In genomic region chr4:140652601-140653000, GRCh38 we compare ENCODE assay signal across 23 cellular contexts.
"Had no signal": no experiment of that assay in that cellular context is flagged by ENCODE, and none has a peak within 500 bp of the region (broad histone marks: within the 10 kb centered on the region; RNA-seq: fewer than 3 reads in every experiment).

No MANE protein-coding gene starts in this region.

- H3K9me3 Mint-ChIP-seq: activated naive CD8-positive, alpha-beta T cell treated with anti-CD3 and anti-CD28 coated beads for 36 hours; activated T-cell treated with anti-CD3 and anti-CD28 coated beads, Interleukin-2, amount 50 U/mL, for 4 hours; activated T-helper 2 cell treated with anti-CD3 and anti-CD28 coated beads, Interferon-gamma antibody, Interleukin-2, Interleukin-4, amounts not matched to agents 10 μg/mL and 5 μg/mL and 100 μg/mL, durations not matched to agents 14 hours and 24 hours and 36 hours; natural killer cell treated with Interleukin-12 subunit alpha and Interleukin-12 subunit beta and Interleukin-15 and Interleukin-18, amount 100 ng/mL, for 72 hours; T-helper 1 cell treated with Interleukin-12 subunit alpha and Interleukin-12 subunit beta and Interleukin-4 antibody, amounts not matched to agents 30 μg/mL and 1 μg/mL, for 36 hours; WTC11 had no signal

- H3K9me3 ChIP-seq: breast epithelium, left lung, testis, vagina had no signal

- H3K27ac ChIP-seq: left lung, testis, vagina had no signal

- H3K4me3 ChIP-seq: breast epithelium, coronary artery, left lung, lung, testis, vagina had no signal

- ATAC-seq: activated CD4-positive, alpha-beta T cell treated with anti-CD3 and anti-CD28 coated beads for 36 hours; activated T-cell treated with anti-CD3 and anti-CD28 coated beads, Interleukin-2, amount 50 U/mL, for 4 hours; left lung; natural killer cell treated with Interleukin-12 subunit alpha and Interleukin-12 subunit beta and Interleukin-15 and Interleukin-18, amount 100 ng/mL, for 72 hours; sciatic nerve; WTC11 had no signal

- H3K36me3 Mint-ChIP-seq: activated naive CD8-positive, alpha-beta T cell treated with anti-CD3 and anti-CD28 coated beads for 36 hours; natural killer cell treated with Interleukin-12 subunit alpha and Interleukin-12 subunit beta and Interleukin-15 and Interleukin-18, amount 100 ng/mL, for 72 hours; WTC11 had no signal

- H3K4me1 ChIP-seq: breast epithelium, left lung, vagina had no signal

- H3K27ac Mint-ChIP-seq: activated CD4-positive, alpha-beta T cell treated with anti-CD3 and anti-CD28 coated beads for 36 hours; activated naive CD8-positive, alpha-beta T cell treated with anti-CD3 and anti-CD28 coated beads for 36 hours; activated T-helper 2 cell treated with anti-CD3 and anti-CD28 coated beads, Interferon-gamma antibody, Interleukin-2, Interleukin-4, amounts not matched to agents 10 μg/mL and 5 μg/mL and 100 μg/mL, durations not matched to agents 14 hours and 24 hours and 36 hours; natural killer cell treated with Interleukin-12 subunit alpha and Interleukin-12 subunit beta and Interleukin-15 and Interleukin-18, amount 100 ng/mL, for 72 hours; T-helper 1 cell treated with Interleukin-12 subunit alpha and Interleukin-12 subunit beta and Interleukin-4 antibody, amounts not matched to agents 30 μg/mL and 1 μg/mL, for 36 hours; WTC11 had no signal

- DNase-seq: activated CD4-positive, alpha-beta T cell treated with anti-CD3 and anti-CD28 coated beads for 36 hours; activated CD4-positive, alpha-beta T cell treated with anti-CD3 and anti-CD28 coated beads, Interleukin-2, amount 50 U/mL, for 48 hours; activated CD8-positive, alpha-beta memory T cell treated with anti-CD3 and anti-CD28 coated beads, Interleukin-2, amount 50 U/mL, for 48 hours; activated naive CD4-positive, alpha-beta T cell; activated naive CD8-positive, alpha-beta T cell treated with anti-CD3 and anti-CD28 coated beads for 36 hours; activated T-cell treated with anti-CD3 and anti-CD28 coated beads, Interleukin-2, amount 50 U/mL, for 4 hours; kidney; left lung; nucleus accumbens; stimulated activated CD4-positive, alpha-beta T cell treated with anti-CD3 and anti-CD28 coated beads, Interleukin-15, amount 100 ng/mL, for 24 hours; stimulated activated naive CD4-positive, alpha-beta T cell; T1000; testis; trophoblast cell had no signal

- H3K4me3 Mint-ChIP-seq: activated CD4-positive, alpha-beta T cell treated with anti-CD3 and anti-CD28 coated beads for 36 hours; activated naive CD8-positive, alpha-beta T cell treated with anti-CD3 and anti-CD28 coated beads for 36 hours; activated T-cell treated with anti-CD3 and anti-CD28 coated beads, Interleukin-2, amount 50 U/mL, for 4 hours; natural killer cell treated with Interleukin-12 subunit alpha and Interleukin-12 subunit beta and Interleukin-15 and Interleukin-18, amount 100 ng/mL, for 72 hours; T-helper 1 cell treated with Interleukin-12 subunit alpha and Interleukin-12 subunit beta and Interleukin-4 antibody, amounts not matched to agents 30 μg/mL and 1 μg/mL, for 36 hours; WTC11 had no signal

- H3K4me1 Mint-ChIP-seq: activated CD4-positive, alpha-beta T cell treated with anti-CD3 and anti-CD28 coated beads for 36 hours; activated naive CD8-positive, alpha-beta T cell treated with anti-CD3 and anti-CD28 coated beads for 36 hours had no signal

- H3K27me3 ChIP-seq: breast epithelium, left lung, testis, vagina had no signal
